In the genomic region with DNA sequence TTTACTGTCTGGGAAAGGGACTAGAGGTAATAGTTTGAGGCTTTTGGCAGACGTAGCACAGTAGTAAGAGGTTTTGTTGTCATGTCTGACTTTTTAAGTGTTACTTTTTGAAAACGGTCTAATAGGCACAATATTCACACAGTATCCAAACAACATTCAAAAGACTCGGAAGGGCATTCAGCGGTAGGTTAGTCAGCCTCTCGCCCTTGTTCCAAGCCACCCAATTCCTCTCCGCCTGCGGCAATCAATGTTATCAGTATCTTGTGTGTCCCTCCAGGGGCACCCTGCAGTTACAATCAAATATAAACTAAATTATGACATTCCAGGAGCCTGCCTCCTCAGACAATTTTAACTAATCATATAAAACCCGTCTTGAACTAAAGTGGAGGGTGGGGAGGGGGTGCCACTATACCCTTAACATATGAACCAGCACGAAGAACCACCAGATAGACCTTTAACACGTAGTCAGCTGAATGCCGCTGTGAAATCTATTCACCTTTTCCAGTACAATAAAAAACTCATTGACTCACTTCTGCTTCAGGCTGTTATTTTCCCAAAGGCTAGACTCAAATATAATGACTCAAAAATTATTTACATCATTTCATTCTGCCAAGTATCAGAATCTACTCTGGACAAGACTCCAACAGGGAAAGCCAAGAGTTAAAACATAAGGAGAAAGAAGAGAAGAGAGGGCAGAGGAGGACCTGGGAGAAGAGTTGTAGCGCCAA, we compare ENCODE assay signal across 8 cellular contexts. TPM values are rescaled to one million over a fixed set of nuclear protein-coding genes. Genes with fewer than 3 reads are reported as not detected.
DNase-seq lines count a peak whose midpoint lies in the region; ATAC-seq, FAIRE-seq and TF ChIP-seq lines count a peak whose summit lies in the region.

No MANE protein-coding gene starts in this region.

- peaks cover 0 to 31% (median 0%) of the 10 kb centered on the region in 3 donors for H3K36me3 Mint-ChIP-seq in naive thymus-derived CD8-positive, alpha-beta T cell

- peak overlapping the region; percentile 66 to 98 (median 94) for H3K27ac Mint-ChIP-seq in naive thymus-derived CD8-positive, alpha-beta T cell

- H3K36me3 ChIP-seq in BJ (ENCODE audit: control insufficient read depth, insufficient read depth, low read length) (peaks cover 8% of the 10 kb centered on the region), Loucy (ENCODE audit: insufficient read depth, low read length) (peaks cover 58% of the 10 kb centered on the region)

- H3K4me2 ChIP-seq in Loucy (ENCODE audit: low read depth, low read length, poor library complexity, severe bottlenecking) = peak overlapping the region; percentile 98

- POLR2A ChIA-PET in BJ (lab: Charles Lee) = no interaction called here
- POLR2A ChIA-PET in naive thymus-derived CD8-positive, alpha-beta T cell (lab: Charles Lee) = interaction anchor here (1.2 kb wide), 1 partner anchor 16 kb away, joined by 3 read pairs; no protein-coding TSS in a partner anchor

- H4K20me1 ChIP-seq in Loucy (ENCODE audit: insufficient read depth, low read length, poor library complexity, severe bottlenecking) = peaks cover 61% of the 10 kb centered on the region

- H3K4me3 ChIP-seq in BJ (ENCODE audit: low read depth, low read length) = peak overlapping the region; percentile 95
- H3K4me3 ChIP-seq in Loucy (ENCODE audit: low read length, poor library complexity, severe bottlenecking) = peak overlapping the region; percentile 96
- peak overlapping the region; percentile 97 for H3K4me3 ChIP-seq in choroid plexus epithelial cell (ENCODE audit: low read depth, low read length)

- H3K9me3 ChIP-seq in Loucy (ENCODE audit: insufficient read depth, low read depth, low read length) = no peaks in the 10 kb centered on the region

- H3K79me2 ChIP-seq in Loucy (ENCODE audit: insufficient read depth, low read length) = peaks cover 80% of the 10 kb centered on the region

- TF ChIP-seq CTCF in BJ (IDR thresholded peaks at IDR 0.05; ENCODE audit: insufficient read depth, low read depth, low read length) (no peak), Loucy (conservative IDR thresholded peaks at IDR 0.05; ENCODE audit: low read length) (no peak), choroid plexus epithelial cell (conservative IDR thresholded peaks at IDR 0.05; ENCODE audit: low read depth, low read length) (peak; percentile 0), D721Med (IDR thresholded peaks at IDR 0.05; ENCODE audit: insufficient read depth, missing control alignments) (no peak)

- no peak for FAIRE-seq in D721Med (lab: Jason Lieb, UNC)

- CTCF ChIA-PET in BJ (lab: Yijun Ruan, JAX) = interaction anchor here (0.8 kb wide), 1 partner anchor 424 kb away, joined by 3 read pairs; no protein-coding TSS in a partner anchor

- H3K9me2 ChIP-seq in Loucy (replicated peaks; ENCODE audit: low read depth, low read length) = no peaks in the 10 kb centered on the region

- H2AFZ ChIP-seq in Loucy (ENCODE audit: low read length) = no peak overlapping the region

- H3K27me3 ChIP-seq in BJ (ENCODE audit: control insufficient read depth, insufficient read depth, low read length) (no peaks in the 10 kb centered on the region), Loucy (ENCODE audit: insufficient read depth, low read length, poor library complexity, severe bottlenecking) (peaks cover 48% of the 10 kb centered on the region)

- H3K27me3 Mint-ChIP-seq in naive thymus-derived CD8-positive, alpha-beta T cell = peaks cover 0 to 3% (median 0%) of the 10 kb centered on the region in 5 donors

- peaks cover 4% of the 10 kb centered on the region for H3F3A ChIP-seq in Loucy (ENCODE audit: low read depth)

- ATAC-seq in naive thymus-derived CD8-positive, alpha-beta T cell = no peak

- DNase-seq in BJ (ENCODE audit: low read depth) (no peak), choroid plexus epithelial cell (ENCODE audit: low read depth) (no peak), dedifferentiated amniotic fluid mesenchymal stem cell (ENCODE audit: extremely low spot score) (no peak), D721Med (ENCODE audit: insufficient read length, low spot score) (no peak), NCI-H1694 (lab: John Stamatoyannopoulos, UW) (no peak), NCI-H446 treated with DMSO at 0.1 percent for 48 hours (lab: John Stamatoyannopoulos, UW) (no peak)
- DNase-seq in naive thymus-derived CD8-positive, alpha-beta T cell = peak in 1 of 10 donors; percentile 2

- H3K4me3 Mint-ChIP-seq in naive thymus-derived CD8-positive, alpha-beta T cell = peak overlapping the region; percentile 92 to 98 (median 97)

- peak overlapping the region; percentile 99 for H3K9ac ChIP-seq in Loucy (ENCODE audit: low read depth, low read length, poor library complexity, severe bottlenecking)

- H3K4me1 ChIP-seq in Loucy (ENCODE audit: insufficient read depth, low read length, poor library complexity, severe bottlenecking) = peaks cover 47% of the 10 kb centered on the region

- H3K9me3 Mint-ChIP-seq in naive thymus-derived CD8-positive, alpha-beta T cell = no peaks in the 10 kb centered on the region

- H3K4me1 Mint-ChIP-seq in naive thymus-derived CD8-positive, alpha-beta T cell = peaks cover 25 to 52% (median 44%) of the 10 kb centered on the region in 4 donors

RNA-seq across cellular contexts. Expression of a gene that starts 1.7 kb away (rescaled TPM):
- polyA plus RNA-seq in BJ (2011; rRNA removed) = 9.7 and 19.8 TPM in 2 replicates
- 10.1 and 13.4 TPM in 2 replicates for polyA minus RNA-seq in BJ (2011; rRNA and poly(A)+ RNA removed)
- total RNA-seq in naive thymus-derived CD8-positive, alpha-beta T cell = 1 to 10 TPM; 7.4 TPM
- 1 to 10 TPM; 2.6 to 4.6 (median 3.4) TPM for polyA plus RNA-seq in naive thymus-derived CD8-positive, alpha-beta T cell
